In the genomic region with DNA sequence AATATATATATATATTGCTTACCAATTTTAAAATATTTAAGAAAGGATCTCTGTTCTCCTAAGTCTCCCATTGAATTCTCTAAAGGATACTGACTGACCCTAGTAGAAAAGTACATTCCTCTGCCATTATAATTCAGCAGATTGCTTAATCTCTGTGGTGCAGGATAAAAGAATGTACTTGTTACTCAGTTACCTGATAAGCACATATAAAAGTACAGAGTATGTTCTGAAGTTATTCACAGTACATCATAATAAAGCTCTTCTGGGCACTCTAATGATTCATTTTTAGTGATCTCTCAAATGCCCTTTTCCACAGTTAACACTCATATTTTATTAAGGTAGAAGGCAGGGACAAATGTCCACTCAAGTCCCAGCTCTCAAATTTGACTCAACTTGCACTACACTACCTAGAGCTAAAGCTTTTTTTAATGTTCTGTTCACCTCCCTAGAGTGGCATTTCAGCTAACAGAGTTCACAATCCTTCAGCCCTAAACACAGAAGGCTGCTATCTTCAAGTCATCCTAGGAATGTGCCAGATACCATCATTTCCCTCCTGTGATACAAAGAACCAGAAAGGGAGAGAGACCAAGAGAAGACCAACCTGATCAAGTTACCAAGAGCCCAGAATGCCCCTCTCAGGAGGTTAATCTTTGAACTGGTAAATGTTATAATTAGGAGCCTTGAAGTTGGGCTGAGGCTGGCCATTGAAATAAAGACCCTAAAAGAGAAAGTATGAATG, we compare ENCODE assay signal across 1 cellular context.
TF ChIP-seq lines count a peak whose summit lies in the region.

No MANE protein-coding gene starts in this region.

TF ChIP-seq in H1, 55 proteins besides CTCF, POLR2A, EP300 and RAD21 (continued from another document):
- TF ChIP-seq CHD7 (IDR thresholded peaks at IDR 0.05; ENCODE audit: insufficient replicate concordance, low read length) (peak; percentile 46), JUND (IDR thresholded peaks at IDR 0.05; ENCODE audit: low read length) (no peak), ASH2L (IDR thresholded peaks at IDR 0.05; ENCODE audit: low read length) (no peak)
